In the genomic region with DNA sequence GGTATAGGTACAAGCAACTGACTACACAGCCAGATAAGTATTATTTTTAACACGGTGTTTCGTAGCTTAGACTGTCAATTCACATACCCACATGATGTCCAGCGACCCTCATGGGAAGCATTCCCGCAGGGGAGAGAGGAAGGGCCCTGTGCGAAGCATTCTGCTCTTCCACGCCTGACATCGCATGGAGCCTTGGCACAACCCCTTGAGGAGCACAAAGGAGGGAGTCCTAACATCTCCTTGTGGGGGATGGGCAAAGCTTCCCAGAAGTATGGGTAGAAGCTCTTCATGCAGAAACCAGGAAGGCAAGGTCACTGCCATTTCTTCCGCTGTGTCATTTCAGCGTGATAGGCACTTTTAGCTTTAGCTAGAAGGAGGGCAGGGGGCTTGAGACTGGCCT, we compare ENCODE assay signal across 1 cellular context.
TF ChIP-seq lines count a peak whose summit lies in the region.

No MANE protein-coding gene starts in this region.

TF ChIP-seq in GM12891, 5 proteins besides CTCF, POLR2A, EP300 and RAD21 (continued from another document):
- TF ChIP-seq TAF1 (IDR thresholded peaks at IDR 0.05; ENCODE audit: low read depth, low read length) = no peak
- no peak for TF ChIP-seq POU2F2 (IDR thresholded peaks at IDR 0.05; ENCODE audit: low read depth, low read length)
- no peak for TF ChIP-seq SPI1 (IDR thresholded peaks at IDR 0.05; ENCODE audit: low read depth, low read length)
